9 cellular contexts compared by ENCODE assay signal in genomic region chr10:86399514-86399878, GRCh38. TPM values are rescaled to one million over a fixed set of nuclear protein-coding genes. Genes with fewer than 3 reads are reported as not detected.
DNase-seq lines count a peak whose midpoint lies in the region; ATAC-seq and TF ChIP-seq lines count a peak whose summit lies in the region.
"Had no signal": no experiment of that assay in that cellular context is flagged by ENCODE, and none has a peak within 500 bp of the region (broad histone marks: within the 10 kb centered on the region; RNA-seq: fewer than 3 reads in every experiment).

No MANE protein-coding gene starts in this region.

- H3K27me3 ChIP-seq in liver (ENCODE audit: control insufficient read depth in 4 of 4, insufficient read depth in 4 of 4, low read length in 3 of 4) (no peaks in the 10 kb centered on the region), suprapubic skin (no peaks in the 10 kb centered on the region), foreskin keratinocyte (peaks cover 27% of the 10 kb centered on the region)

- DNase-seq in activated T-cell treated with anti-CD3 and anti-CD28 coated beads, Interleukin-2, amount 50 U/mL, for 24 hours: no peak
- DNase-seq in activated T-cell treated with anti-CD3 and anti-CD28 coated beads for 4 hours (no peak), suprapubic skin (ENCODE audit: low spot score in 2 of 2) (no peak), NAMALWA (ENCODE audit: low spot score) (no peak), foreskin keratinocyte (no peak)
- no peak for DNase-seq in activated T-helper 2 cell treated with anti-CD3 and anti-CD28 coated beads, Interferon-gamma antibody, Interleukin-2, Interleukin-4, amounts not matched to agents 10 μg/mL and 5 μg/mL and 100 μg/mL, durations not matched to agents 14 hours and 24 hours and 36 hours (ENCODE audit: low spot score)
- no peak for DNase-seq in stimulated activated CD4-positive, alpha-beta T cell treated with anti-CD3 and anti-CD28 coated beads, Interleukin-2, amount 100 ng/mL, for 48 hours

- H3K4me3 ChIP-seq in liver (ENCODE audit: low read depth in 1 of 3, low read length in 3 of 3) (no peak overlapping the region), suprapubic skin (peak overlapping the region; percentile 69)

- TF ChIP-seq CTCF in liver (IDR thresholded peaks at IDR 0.05; ENCODE audit: low read depth, low read length, missing input control) (no peak), suprapubic skin (IDR thresholded peaks at IDR 0.05) (no peak), foreskin keratinocyte (conservative IDR thresholded peaks at IDR 0.05) (no peak)

- H3K27ac Mint-ChIP-seq in activated T-cell treated with anti-CD3 and anti-CD28 coated beads, Interleukin-2, amount 50 U/mL, for 24 hours: peak overlapping the region; percentile 85
- peak overlapping the region; percentile 78 for H3K27ac Mint-ChIP-seq in activated T-helper 2 cell treated with anti-CD3 and anti-CD28 coated beads, Interferon-gamma antibody, Interleukin-2, Interleukin-4, amounts not matched to agents 10 μg/mL and 5 μg/mL and 100 μg/mL, durations not matched to agents 14 hours and 24 hours and 36 hours

- 39% methylated on average over 9 of the region's 9 CpGs for WGBS in liver
- WGBS in suprapubic skin: 30% methylated on average over 9 of the region's 9 CpGs

- H3K36me3 Mint-ChIP-seq in activated T-cell treated with anti-CD3 and anti-CD28 coated beads, Interleukin-2, amount 50 U/mL, for 24 hours (ENCODE audit: low read depth): no peaks in the 10 kb centered on the region
- H3K36me3 Mint-ChIP-seq in activated T-helper 2 cell treated with anti-CD3 and anti-CD28 coated beads, Interferon-gamma antibody, Interleukin-2, Interleukin-4, amounts not matched to agents 10 μg/mL and 5 μg/mL and 100 μg/mL, durations not matched to agents 14 hours and 24 hours and 36 hours (ENCODE audit: low read depth): peaks cover 3% of the 10 kb centered on the region

- H3K9ac ChIP-seq in liver (ENCODE audit: low read depth in 1 of 2, low read length in 2 of 2): peak overlapping the region in 1 of 2 donors; percentile 29

- H3K4me1 Mint-ChIP-seq in activated T-cell treated with anti-CD3 and anti-CD28 coated beads, Interleukin-2, amount 50 U/mL, for 24 hours (ENCODE audit: low read depth): peaks cover 20% of the 10 kb centered on the region
- peaks cover 21% of the 10 kb centered on the region for H3K4me1 Mint-ChIP-seq in activated T-helper 2 cell treated with anti-CD3 and anti-CD28 coated beads, Interferon-gamma antibody, Interleukin-2, Interleukin-4, amounts not matched to agents 10 μg/mL and 5 μg/mL and 100 μg/mL, durations not matched to agents 14 hours and 24 hours and 36 hours (ENCODE audit: low read depth)

- H3K9me3 ChIP-seq in liver (ENCODE audit: control insufficient read depth in 4 of 4, low read length in 3 of 4) (no peaks in the 10 kb centered on the region), suprapubic skin (no peaks in the 10 kb centered on the region)

- no peak for TF ChIP-seq EP300 in suprapubic skin (IDR thresholded peaks at IDR 0.05)

- H3K27me3 Mint-ChIP-seq in activated T-cell treated with anti-CD3 and anti-CD28 coated beads, Interleukin-2, amount 50 U/mL, for 24 hours: no peaks in the 10 kb centered on the region
- peaks cover 23% of the 10 kb centered on the region for H3K27me3 Mint-ChIP-seq in activated T-helper 2 cell treated with anti-CD3 and anti-CD28 coated beads, Interferon-gamma antibody, Interleukin-2, Interleukin-4, amounts not matched to agents 10 μg/mL and 5 μg/mL and 100 μg/mL, durations not matched to agents 14 hours and 24 hours and 36 hours (ENCODE audit: low read depth)

- intact Hi-C loops in activated T-helper 2 cell treated with anti-CD3 and anti-CD28 coated beads, Interferon-gamma antibody, Interleukin-2, Interleukin-4, amounts not matched to agents 10 μg/mL and 5 μg/mL and 100 μg/mL, durations not matched to agents 14 hours and 24 hours and 36 hours (cut with micrococcal nuclease): no loop called here

- ATAC-seq in foreskin keratinocyte: no peak

- H3K9me3 Mint-ChIP-seq in activated T-cell treated with anti-CD3 and anti-CD28 coated beads, Interleukin-2, amount 50 U/mL, for 24 hours: no peaks in the 10 kb centered on the region
- H3K9me3 Mint-ChIP-seq in activated T-helper 2 cell treated with anti-CD3 and anti-CD28 coated beads, Interferon-gamma antibody, Interleukin-2, Interleukin-4, amounts not matched to agents 10 μg/mL and 5 μg/mL and 100 μg/mL, durations not matched to agents 14 hours and 24 hours and 36 hours: no peaks in the 10 kb centered on the region

- peaks cover 2 to 30% (median 19%) of the 10 kb centered on the region in 4 donors for H3K4me1 ChIP-seq in liver (ENCODE audit: control insufficient read depth in 4 of 4, insufficient read depth in 4 of 4, low read length in 3 of 4)
- H3K4me1 ChIP-seq in suprapubic skin: peaks cover 34% of the 10 kb centered on the region
- H3K4me1 ChIP-seq in foreskin keratinocyte: no peaks in the 10 kb centered on the region

- H3K27ac ChIP-seq in liver (ENCODE audit: low read depth in 1 of 2, low read length in 2 of 2) (peak overlapping the region; percentile 81 to 87), suprapubic skin (peak overlapping the region; percentile 86), foreskin keratinocyte (no peak overlapping the region)

- TF ChIP-seq RAD21 in liver (IDR thresholded peaks at IDR 0.05): no peak

- peak overlapping the region; percentile 86 for H3K4me3 Mint-ChIP-seq in activated T-cell treated with anti-CD3 and anti-CD28 coated beads, Interleukin-2, amount 50 U/mL, for 24 hours
- H3K4me3 Mint-ChIP-seq in activated T-helper 2 cell treated with anti-CD3 and anti-CD28 coated beads, Interferon-gamma antibody, Interleukin-2, Interleukin-4, amounts not matched to agents 10 μg/mL and 5 μg/mL and 100 μg/mL, durations not matched to agents 14 hours and 24 hours and 36 hours (ENCODE audit: low read depth): peak overlapping the region; percentile 87

- TF ChIP-seq POLR2A in suprapubic skin (IDR thresholded peaks at IDR 0.05): no peak

- H3K36me3 ChIP-seq in liver (ENCODE audit: control insufficient read depth in 4 of 4, insufficient read depth in 3 of 4, low read depth in 1 of 4, low read length in 3 of 4): no peaks in the 10 kb centered on the region
- H3K36me3 ChIP-seq in suprapubic skin: no peaks in the 10 kb centered on the region

TF ChIP-seq in liver, 16 proteins besides CTCF, POLR2A, EP300 and RAD21 (continues in another document):
- TF ChIP-seq RXRA (IDR thresholded peaks at IDR 0.05) (no peak), ATF3 (IDR thresholded peaks at IDR 0.05) (no peak), MAX (IDR thresholded peaks at IDR 0.05) (no peak), EGR1 (IDR thresholded peaks at IDR 0.05; ENCODE audit: low read depth in 2 of 2) (no peak), HNF4A (conservative IDR thresholded peaks at IDR 0.05) (no peak), NR2F2 (IDR thresholded peaks at IDR 0.05) (no peak), GABPA (IDR thresholded peaks at IDR 0.05 in 1 of 2, conservative IDR thresholded peaks at IDR 0.05 in 1 of 2) (no peak), HNF4G (IDR thresholded peaks at IDR 0.05) (no peak), JUND (IDR thresholded peaks at IDR 0.05) (no peak)
- TF ChIP-seq, protein P1, sequence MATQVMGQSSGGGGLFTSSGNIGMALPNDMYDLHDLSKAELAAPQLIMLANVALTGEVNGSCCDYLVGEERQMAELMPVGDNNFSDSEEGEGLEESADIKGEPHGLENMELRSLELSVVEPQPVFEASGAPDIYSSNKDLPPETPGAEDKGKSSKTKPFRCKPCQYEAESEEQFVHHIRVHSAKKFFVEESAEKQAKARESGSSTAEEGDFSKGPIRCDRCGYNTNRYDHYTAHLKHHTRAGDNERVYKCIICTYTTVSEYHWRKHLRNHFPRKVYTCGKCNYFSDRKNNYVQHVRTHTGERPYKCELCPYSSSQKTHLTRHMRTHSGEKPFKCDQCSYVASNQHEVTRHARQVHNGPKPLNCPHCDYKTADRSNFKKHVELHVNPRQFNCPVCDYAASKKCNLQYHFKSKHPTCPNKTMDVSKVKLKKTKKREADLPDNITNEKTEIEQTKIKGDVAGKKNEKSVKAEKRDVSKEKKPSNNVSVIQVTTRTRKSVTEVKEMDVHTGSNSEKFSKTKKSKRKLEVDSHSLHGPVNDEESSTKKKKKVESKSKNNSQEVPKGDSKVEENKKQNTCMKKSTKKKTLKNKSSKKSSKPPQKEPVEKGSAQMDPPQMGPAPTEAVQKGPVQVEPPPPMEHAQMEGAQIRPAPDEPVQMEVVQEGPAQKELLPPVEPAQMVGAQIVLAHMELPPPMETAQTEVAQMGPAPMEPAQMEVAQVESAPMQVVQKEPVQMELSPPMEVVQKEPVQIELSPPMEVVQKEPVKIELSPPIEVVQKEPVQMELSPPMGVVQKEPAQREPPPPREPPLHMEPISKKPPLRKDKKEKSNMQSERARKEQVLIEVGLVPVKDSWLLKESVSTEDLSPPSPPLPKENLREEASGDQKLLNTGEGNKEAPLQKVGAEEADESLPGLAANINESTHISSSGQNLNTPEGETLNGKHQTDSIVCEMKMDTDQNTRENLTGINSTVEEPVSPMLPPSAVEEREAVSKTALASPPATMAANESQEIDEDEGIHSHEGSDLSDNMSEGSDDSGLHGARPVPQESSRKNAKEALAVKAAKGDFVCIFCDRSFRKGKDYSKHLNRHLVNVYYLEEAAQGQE (IDR thresholded peaks at IDR 0.05): no peak

RNA-seq across cellular contexts. Expression of gene GRID1, which starts 32.9 kb away (rescaled TPM):
- not detected in 2 replicates for total RNA-seq in activated T-helper 2 cell treated with anti-CD3 and anti-CD28 coated beads, Interferon-gamma antibody, Interleukin-2, Interleukin-4, amounts not matched to agents 10 μg/mL and 5 μg/mL and 100 μg/mL, durations not matched to agents 14 hours and 24 hours and 36 hours
- total RNA-seq in liver (under 1 TPM; 0.14 to 0.17 TPM), suprapubic skin (1 to 10 TPM; 1.8 to 3.1 (median 2.4) TPM), foreskin keratinocyte (not detected in 2 replicates)
- polyA plus RNA-seq in liver (under 1 TPM in 1 of 2 donors, not detected in 1; 0.09 TPM), foreskin keratinocyte (not detected in 2 replicates)
- total RNA-seq: T-helper 1 cell treated with Interleukin-12 subunit alpha and Interleukin-12 subunit beta and Interleukin-4 antibody, amounts not matched to agents 30 ng/mL and 1 ng/mL, for 36 hours had no signal
